ENCODE assay signal across 17 cellular contexts in genomic region chr1:222777977-222778376, GRCh38. TPM values are rescaled to one million over a fixed set of nuclear protein-coding genes. Genes with fewer than 3 reads are reported as not detected.
DNase-seq lines count a peak whose midpoint lies in the region; ATAC-seq lines count a peak whose summit lies in the region.
"Had no signal": no experiment of that assay in that cellular context is flagged by ENCODE, and none has a peak within 500 bp of the region (broad histone marks: within the 10 kb centered on the region; RNA-seq: fewer than 3 reads in every experiment).

No MANE protein-coding gene starts in this region.

- DNase-seq in NCI-H146 (lab: John Stamatoyannopoulos, UW), result peak; percentile 3
- DNase-seq in NCI-H146 treated with DMSO at 0.1 percent for 48 hours (lab: John Stamatoyannopoulos, UW; ENCODE audit: unreplicated experiment), result no peak
- DNase-seq in NCI-H2081 (lab: John Stamatoyannopoulos, UW), result peak; percentile 58 to 78
- DNase-seq in dermis blood vessel endothelial cell, result peak; percentile 71
- peak; percentile 33 for DNase-seq in pulmonary artery endothelial cell (ENCODE audit: low read depth, low spot score)
- no peak for DNase-seq in activated CD8-positive, alpha-beta memory T cell treated with anti-CD3 and anti-CD28 coated beads for 24 hours
- no peak for DNase-seq in NCI-H82 (lab: John Stamatoyannopoulos, UW)
- DNase-seq: activated CD4-positive, alpha-beta T cell treated with anti-CD3 and anti-CD28 coated beads for 1 hour; activated T-cell treated with anti-CD3 and anti-CD28 coated beads, Interleukin-2, amount 50 U/mL, for 4 hours; amniotic stem cell; hypothalamus; lower lobe of right lung; OCI-M1; T-helper 1 cell had no signal

- no peak for ATAC-seq in HG03439 (IDR thresholded peaks at IDR 0.05; ENCODE audit: unreplicated experiment)
- ATAC-seq: activated T-cell treated with anti-CD3 and anti-CD28 coated beads, Interleukin-2, amount 50 U/mL, for 4 hours; GM23338 had no signal

RNA-seq across cellular contexts. Expression of gene DISP1, which starts 36.9 kb away (rescaled TPM):
- total RNA-seq in dermis blood vessel endothelial cell, result 1.0 and 1.7 TPM in 2 replicates
- 0.99 and 2.1 TPM in 2 replicates for total RNA-seq in pulmonary artery endothelial cell

RNA-seq across cellular contexts. Expression of gene FAM177B, which starts 41.0 kb away (rescaled TPM):
- total RNA-seq in dermis blood vessel endothelial cell (not detected in 2 replicates), pulmonary artery endothelial cell (not detected in 2 replicates)
- total RNA-seq: A673; activated T-cell treated with anti-CD3 and anti-CD28 coated beads, Interleukin-2, amount 50 U/mL, for 4 hours; GM23338 had no signal

Comparison
In these comparisons a context has a peak if more than half of its experiments do, and no peak if none do; other contexts are left out.
1. DNase-seq: peak in NCI-H146 (single experiment), NCI-H2081 (2 of 2), dermis blood vessel endothelial cell (single experiment) and pulmonary artery endothelial cell (single experiment); none in NCI-H146 treated with DMSO at 0.1 percent for 48 hours (single experiment), activated CD8-positive, alpha-beta memory T cell treated with anti-CD3 and anti-CD28 coated beads for 24 hours (single experiment) and NCI-H82 (single experiment).